In the genomic region with DNA sequence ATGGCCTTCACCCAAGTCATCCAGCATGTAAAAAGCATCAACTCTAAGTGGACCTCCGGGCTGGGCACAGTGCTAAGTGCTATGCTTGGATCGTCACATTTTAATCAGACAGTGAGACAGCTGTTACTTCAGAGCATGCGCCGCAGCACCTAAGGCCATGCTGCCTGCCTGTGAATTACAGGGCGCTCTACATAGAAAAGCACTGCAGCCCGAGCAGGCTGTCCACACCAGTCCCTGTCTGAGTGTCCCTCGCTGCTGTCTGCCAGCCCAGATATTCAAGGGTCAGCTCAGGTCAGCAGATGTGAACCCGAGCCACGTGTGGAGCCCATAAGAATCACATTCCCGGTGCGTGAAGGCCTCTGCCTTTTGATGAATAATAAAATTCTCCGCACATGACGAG, we compare ENCODE assay signal across 2 cellular contexts.
TF ChIP-seq lines count a peak whose summit lies in the region.

No MANE protein-coding gene starts in this region.

TF ChIP-seq in SK-N-SH, 30 proteins besides CTCF, POLR2A, EP300 and RAD21 (continued from another document):
- TF ChIP-seq, protein P1, sequence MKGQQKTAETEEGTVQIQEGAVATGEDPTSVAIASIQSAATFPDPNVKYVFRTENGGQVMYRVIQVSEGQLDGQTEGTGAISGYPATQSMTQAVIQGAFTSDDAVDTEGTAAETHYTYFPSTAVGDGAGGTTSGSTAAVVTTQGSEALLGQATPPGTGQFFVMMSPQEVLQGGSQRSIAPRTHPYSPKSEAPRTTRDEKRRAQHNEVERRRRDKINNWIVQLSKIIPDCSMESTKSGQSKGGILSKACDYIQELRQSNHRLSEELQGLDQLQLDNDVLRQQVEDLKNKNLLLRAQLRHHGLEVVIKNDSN (IDR thresholded peaks at IDR 0.05; ENCODE audit: borderline replicate concordance, low read depth), result no peak
- TF ChIP-seq, protein P2, sequence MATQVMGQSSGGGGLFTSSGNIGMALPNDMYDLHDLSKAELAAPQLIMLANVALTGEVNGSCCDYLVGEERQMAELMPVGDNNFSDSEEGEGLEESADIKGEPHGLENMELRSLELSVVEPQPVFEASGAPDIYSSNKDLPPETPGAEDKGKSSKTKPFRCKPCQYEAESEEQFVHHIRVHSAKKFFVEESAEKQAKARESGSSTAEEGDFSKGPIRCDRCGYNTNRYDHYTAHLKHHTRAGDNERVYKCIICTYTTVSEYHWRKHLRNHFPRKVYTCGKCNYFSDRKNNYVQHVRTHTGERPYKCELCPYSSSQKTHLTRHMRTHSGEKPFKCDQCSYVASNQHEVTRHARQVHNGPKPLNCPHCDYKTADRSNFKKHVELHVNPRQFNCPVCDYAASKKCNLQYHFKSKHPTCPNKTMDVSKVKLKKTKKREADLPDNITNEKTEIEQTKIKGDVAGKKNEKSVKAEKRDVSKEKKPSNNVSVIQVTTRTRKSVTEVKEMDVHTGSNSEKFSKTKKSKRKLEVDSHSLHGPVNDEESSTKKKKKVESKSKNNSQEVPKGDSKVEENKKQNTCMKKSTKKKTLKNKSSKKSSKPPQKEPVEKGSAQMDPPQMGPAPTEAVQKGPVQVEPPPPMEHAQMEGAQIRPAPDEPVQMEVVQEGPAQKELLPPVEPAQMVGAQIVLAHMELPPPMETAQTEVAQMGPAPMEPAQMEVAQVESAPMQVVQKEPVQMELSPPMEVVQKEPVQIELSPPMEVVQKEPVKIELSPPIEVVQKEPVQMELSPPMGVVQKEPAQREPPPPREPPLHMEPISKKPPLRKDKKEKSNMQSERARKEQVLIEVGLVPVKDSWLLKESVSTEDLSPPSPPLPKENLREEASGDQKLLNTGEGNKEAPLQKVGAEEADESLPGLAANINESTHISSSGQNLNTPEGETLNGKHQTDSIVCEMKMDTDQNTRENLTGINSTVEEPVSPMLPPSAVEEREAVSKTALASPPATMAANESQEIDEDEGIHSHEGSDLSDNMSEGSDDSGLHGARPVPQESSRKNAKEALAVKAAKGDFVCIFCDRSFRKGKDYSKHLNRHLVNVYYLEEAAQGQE (IDR thresholded peaks at IDR 0.05; ENCODE audit: low read depth, low read length), result no peak
- TF ChIP-seq TAF1 (IDR thresholded peaks at IDR 0.05; ENCODE audit: borderline replicate concordance, low read depth, low read length) (no peak), NRF1 (IDR thresholded peaks at IDR 0.05; ENCODE audit: low read depth, low read length) (no peak), RFX5 (IDR thresholded peaks at IDR 0.05; ENCODE audit: low read length) (no peak)
- TF ChIP-seq, protein P3, sequence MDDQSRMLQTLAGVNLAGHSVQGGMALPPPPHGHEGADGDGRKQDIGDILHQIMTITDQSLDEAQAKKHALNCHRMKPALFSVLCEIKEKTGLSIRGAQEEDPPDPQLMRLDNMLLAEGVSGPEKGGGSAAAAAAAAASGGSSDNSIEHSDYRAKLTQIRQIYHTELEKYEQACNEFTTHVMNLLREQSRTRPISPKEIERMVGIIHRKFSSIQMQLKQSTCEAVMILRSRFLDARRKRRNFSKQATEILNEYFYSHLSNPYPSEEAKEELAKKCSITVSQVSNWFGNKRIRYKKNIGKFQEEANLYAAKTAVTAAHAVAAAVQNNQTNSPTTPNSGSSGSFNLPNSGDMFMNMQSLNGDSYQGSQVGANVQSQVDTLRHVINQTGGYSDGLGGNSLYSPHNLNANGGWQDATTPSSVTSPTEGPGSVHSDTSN (IDR thresholded peaks at IDR 0.05), result no peak
- TF ChIP-seq, protein P4, sequence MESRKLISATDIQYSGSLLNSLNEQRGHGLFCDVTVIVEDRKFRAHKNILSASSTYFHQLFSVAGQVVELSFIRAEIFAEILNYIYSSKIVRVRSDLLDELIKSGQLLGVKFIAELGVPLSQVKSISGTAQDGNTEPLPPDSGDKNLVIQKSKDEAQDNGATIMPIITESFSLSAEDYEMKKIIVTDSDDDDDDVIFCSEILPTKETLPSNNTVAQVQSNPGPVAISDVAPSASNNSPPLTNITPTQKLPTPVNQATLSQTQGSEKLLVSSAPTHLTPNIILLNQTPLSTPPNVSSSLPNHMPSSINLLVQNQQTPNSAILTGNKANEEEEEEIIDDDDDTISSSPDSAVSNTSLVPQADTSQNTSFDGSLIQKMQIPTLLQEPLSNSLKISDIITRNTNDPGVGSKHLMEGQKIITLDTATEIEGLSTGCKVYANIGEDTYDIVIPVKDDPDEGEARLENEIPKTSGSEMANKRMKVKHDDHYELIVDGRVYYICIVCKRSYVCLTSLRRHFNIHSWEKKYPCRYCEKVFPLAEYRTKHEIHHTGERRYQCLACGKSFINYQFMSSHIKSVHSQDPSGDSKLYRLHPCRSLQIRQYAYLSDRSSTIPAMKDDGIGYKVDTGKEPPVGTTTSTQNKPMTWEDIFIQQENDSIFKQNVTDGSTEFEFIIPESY (IDR thresholded peaks at IDR 0.05; ENCODE audit: borderline replicate concordance, low read depth), result no peak
- TF ChIP-seq, protein P5, sequence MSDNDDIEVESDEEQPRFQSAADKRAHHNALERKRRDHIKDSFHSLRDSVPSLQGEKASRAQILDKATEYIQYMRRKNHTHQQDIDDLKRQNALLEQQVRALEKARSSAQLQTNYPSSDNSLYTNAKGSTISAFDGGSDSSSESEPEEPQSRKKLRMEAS (IDR thresholded peaks at IDR 0.05; ENCODE audit: low read depth), result no peak

TF ChIP-seq in SK-N-SH treated with all-trans-retinoic acid at 6 μM for 48 hours, 23 proteins besides CTCF, POLR2A, EP300 and RAD21 (continued from another document):
- TF ChIP-seq, protein P6, sequence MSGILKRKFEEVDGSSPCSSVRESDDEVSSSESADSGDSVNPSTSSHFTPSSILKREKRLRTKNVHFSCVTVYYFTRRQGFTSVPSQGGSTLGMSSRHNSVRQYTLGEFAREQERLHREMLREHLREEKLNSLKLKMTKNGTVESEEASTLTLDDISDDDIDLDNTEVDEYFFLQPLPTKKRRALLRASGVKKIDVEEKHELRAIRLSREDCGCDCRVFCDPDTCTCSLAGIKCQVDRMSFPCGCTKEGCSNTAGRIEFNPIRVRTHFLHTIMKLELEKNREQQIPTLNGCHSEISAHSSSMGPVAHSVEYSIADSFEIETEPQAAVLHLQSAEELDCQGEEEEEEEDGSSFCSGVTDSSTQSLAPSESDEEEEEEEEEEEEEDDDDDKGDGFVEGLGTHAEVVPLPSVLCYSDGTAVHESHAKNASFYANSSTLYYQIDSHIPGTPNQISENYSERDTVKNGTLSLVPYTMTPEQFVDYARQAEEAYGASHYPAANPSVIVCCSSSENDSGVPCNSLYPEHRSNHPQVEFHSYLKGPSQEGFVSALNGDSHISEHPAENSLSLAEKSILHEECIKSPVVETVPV (CRISPR knock-in tag; IDR thresholded peaks at IDR 0.05), result no peak
- TF ChIP-seq, protein P7, sequence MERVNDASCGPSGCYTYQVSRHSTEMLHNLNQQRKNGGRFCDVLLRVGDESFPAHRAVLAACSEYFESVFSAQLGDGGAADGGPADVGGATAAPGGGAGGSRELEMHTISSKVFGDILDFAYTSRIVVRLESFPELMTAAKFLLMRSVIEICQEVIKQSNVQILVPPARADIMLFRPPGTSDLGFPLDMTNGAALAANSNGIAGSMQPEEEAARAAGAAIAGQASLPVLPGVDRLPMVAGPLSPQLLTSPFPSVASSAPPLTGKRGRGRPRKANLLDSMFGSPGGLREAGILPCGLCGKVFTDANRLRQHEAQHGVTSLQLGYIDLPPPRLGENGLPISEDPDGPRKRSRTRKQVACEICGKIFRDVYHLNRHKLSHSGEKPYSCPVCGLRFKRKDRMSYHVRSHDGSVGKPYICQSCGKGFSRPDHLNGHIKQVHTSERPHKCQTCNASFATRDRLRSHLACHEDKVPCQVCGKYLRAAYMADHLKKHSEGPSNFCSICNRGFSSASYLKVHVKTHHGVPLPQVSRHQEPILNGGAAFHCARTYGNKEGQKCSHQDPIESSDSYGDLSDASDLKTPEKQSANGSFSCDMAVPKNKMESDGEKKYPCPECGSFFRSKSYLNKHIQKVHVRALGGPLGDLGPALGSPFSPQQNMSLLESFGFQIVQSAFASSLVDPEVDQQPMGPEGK (CRISPR knock-in tag; IDR thresholded peaks at IDR 0.05; ENCODE audit: borderline replicate concordance), result no peak
- no peak for TF ChIP-seq ZC3H10 (CRISPR knock-in tag; IDR thresholded peaks at IDR 0.05)
- TF ChIP-seq RARB (CRISPR knock-in tag; IDR thresholded peaks at IDR 0.05), result no peak
- no peak for TF ChIP-seq ZFP30 (CRISPR knock-in tag; IDR thresholded peaks at IDR 0.05)
- no peak for TF ChIP-seq ESRRG (CRISPR knock-in tag; IDR thresholded peaks at IDR 0.05)
- no peak for TF ChIP-seq ISL1 (CRISPR knock-in tag; IDR thresholded peaks at IDR 0.05)
- TF ChIP-seq ZNF565 (CRISPR knock-in tag; conservative IDR thresholded peaks at IDR 0.05; ENCODE audit: low read depth), result no peak
- TF ChIP-seq, protein P8, sequence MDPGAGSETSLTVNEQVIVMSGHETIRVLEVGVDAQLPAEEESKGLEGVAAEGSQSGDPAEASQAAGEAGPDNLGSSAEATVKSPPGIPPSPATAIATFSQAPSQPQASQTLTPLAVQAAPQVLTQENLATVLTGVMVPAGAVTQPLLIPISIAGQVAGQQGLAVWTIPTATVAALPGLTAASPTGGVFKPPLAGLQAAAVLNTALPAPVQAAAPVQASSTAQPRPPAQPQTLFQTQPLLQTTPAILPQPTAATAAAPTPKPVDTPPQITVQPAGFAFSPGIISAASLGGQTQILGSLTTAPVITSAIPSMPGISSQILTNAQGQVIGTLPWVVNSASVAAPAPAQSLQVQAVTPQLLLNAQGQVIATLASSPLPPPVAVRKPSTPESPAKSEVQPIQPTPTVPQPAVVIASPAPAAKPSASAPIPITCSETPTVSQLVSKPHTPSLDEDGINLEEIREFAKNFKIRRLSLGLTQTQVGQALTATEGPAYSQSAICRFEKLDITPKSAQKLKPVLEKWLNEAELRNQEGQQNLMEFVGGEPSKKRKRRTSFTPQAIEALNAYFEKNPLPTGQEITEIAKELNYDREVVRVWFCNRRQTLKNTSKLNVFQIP (CRISPR knock-in tag; IDR thresholded peaks at IDR 0.05; ENCODE audit: borderline replicate concordance, low read depth), result no peak
- no peak for TF ChIP-seq BACH2 (CRISPR knock-in tag; IDR thresholded peaks at IDR 0.05; ENCODE audit: borderline replicate concordance)
- TF ChIP-seq SNAI2 (CRISPR knock-in tag; IDR thresholded peaks at IDR 0.05), result no peak
- no peak for TF ChIP-seq GLIS3 (CRISPR knock-in tag; IDR thresholded peaks at IDR 0.05)
- TF ChIP-seq TCF4 (CRISPR knock-in tag; IDR thresholded peaks at IDR 0.05; ENCODE audit: borderline replicate concordance), result no peak
- no peak for TF ChIP-seq PPARA (CRISPR knock-in tag; IDR thresholded peaks at IDR 0.05; ENCODE audit: borderline replicate concordance)
- TF ChIP-seq ARNTL (CRISPR knock-in tag; IDR thresholded peaks at IDR 0.05; ENCODE audit: borderline replicate concordance, low read depth), result no peak
